Comparison of ENCODE assay signal across 1 cellular context in the genomic region with DNA sequence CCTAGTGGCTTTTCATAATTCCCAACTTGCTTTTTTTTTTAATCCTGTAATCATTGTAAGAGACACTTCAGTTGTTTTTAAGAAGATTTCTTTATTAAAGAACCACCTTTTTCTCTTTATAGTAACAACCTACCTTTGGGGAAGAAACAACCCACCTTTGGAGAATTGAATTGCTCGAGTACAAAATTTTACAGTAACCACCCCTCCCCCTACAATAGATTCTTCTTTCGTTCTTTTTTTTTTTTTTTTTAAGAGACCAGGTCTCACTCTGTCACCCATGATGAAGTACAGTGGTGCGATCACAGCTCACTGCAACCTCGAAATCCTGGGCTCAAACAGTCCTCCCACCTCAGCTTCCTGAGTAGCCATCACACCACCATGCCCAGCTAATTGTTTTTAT.
TF ChIP-seq lines count a peak whose summit lies in the region.

No MANE protein-coding gene starts in this region.

TF ChIP-seq in SK-N-SH, 30 proteins besides CTCF, POLR2A, EP300 and RAD21 (continued from another document):
- TF ChIP-seq, protein P1, sequence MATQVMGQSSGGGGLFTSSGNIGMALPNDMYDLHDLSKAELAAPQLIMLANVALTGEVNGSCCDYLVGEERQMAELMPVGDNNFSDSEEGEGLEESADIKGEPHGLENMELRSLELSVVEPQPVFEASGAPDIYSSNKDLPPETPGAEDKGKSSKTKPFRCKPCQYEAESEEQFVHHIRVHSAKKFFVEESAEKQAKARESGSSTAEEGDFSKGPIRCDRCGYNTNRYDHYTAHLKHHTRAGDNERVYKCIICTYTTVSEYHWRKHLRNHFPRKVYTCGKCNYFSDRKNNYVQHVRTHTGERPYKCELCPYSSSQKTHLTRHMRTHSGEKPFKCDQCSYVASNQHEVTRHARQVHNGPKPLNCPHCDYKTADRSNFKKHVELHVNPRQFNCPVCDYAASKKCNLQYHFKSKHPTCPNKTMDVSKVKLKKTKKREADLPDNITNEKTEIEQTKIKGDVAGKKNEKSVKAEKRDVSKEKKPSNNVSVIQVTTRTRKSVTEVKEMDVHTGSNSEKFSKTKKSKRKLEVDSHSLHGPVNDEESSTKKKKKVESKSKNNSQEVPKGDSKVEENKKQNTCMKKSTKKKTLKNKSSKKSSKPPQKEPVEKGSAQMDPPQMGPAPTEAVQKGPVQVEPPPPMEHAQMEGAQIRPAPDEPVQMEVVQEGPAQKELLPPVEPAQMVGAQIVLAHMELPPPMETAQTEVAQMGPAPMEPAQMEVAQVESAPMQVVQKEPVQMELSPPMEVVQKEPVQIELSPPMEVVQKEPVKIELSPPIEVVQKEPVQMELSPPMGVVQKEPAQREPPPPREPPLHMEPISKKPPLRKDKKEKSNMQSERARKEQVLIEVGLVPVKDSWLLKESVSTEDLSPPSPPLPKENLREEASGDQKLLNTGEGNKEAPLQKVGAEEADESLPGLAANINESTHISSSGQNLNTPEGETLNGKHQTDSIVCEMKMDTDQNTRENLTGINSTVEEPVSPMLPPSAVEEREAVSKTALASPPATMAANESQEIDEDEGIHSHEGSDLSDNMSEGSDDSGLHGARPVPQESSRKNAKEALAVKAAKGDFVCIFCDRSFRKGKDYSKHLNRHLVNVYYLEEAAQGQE (IDR thresholded peaks at IDR 0.05; ENCODE audit: low read depth, low read length), result no peak
- TF ChIP-seq RFX5 (IDR thresholded peaks at IDR 0.05; ENCODE audit: low read length), result no peak
- no peak for TF ChIP-seq FOXM1 (IDR thresholded peaks at IDR 0.05; ENCODE audit: low read depth)
- TF ChIP-seq, protein P2, sequence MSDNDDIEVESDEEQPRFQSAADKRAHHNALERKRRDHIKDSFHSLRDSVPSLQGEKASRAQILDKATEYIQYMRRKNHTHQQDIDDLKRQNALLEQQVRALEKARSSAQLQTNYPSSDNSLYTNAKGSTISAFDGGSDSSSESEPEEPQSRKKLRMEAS (IDR thresholded peaks at IDR 0.05; ENCODE audit: low read depth), result no peak
- no peak for TF ChIP-seq TAF1 (IDR thresholded peaks at IDR 0.05; ENCODE audit: borderline replicate concordance, low read depth, low read length)
- TF ChIP-seq EZH2phosphoT487 (IDR thresholded peaks at IDR 0.05; ENCODE audit: borderline replicate concordance, low read depth), result no peak
- no peak for TF ChIP-seq MXI1 (IDR thresholded peaks at IDR 0.05; ENCODE audit: low read depth, low read length)
- no peak for TF ChIP-seq TCF12 (IDR thresholded peaks at IDR 0.05)
- TF ChIP-seq, protein P3, sequence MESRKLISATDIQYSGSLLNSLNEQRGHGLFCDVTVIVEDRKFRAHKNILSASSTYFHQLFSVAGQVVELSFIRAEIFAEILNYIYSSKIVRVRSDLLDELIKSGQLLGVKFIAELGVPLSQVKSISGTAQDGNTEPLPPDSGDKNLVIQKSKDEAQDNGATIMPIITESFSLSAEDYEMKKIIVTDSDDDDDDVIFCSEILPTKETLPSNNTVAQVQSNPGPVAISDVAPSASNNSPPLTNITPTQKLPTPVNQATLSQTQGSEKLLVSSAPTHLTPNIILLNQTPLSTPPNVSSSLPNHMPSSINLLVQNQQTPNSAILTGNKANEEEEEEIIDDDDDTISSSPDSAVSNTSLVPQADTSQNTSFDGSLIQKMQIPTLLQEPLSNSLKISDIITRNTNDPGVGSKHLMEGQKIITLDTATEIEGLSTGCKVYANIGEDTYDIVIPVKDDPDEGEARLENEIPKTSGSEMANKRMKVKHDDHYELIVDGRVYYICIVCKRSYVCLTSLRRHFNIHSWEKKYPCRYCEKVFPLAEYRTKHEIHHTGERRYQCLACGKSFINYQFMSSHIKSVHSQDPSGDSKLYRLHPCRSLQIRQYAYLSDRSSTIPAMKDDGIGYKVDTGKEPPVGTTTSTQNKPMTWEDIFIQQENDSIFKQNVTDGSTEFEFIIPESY (IDR thresholded peaks at IDR 0.05; ENCODE audit: borderline replicate concordance, low read depth), result no peak
- TF ChIP-seq SMC3 (IDR thresholded peaks at IDR 0.05; ENCODE audit: low read depth, low read length), result no peak
- no peak for TF ChIP-seq RXRA (IDR thresholded peaks at IDR 0.05; ENCODE audit: borderline replicate concordance, low read depth)
- TF ChIP-seq, protein P4, sequence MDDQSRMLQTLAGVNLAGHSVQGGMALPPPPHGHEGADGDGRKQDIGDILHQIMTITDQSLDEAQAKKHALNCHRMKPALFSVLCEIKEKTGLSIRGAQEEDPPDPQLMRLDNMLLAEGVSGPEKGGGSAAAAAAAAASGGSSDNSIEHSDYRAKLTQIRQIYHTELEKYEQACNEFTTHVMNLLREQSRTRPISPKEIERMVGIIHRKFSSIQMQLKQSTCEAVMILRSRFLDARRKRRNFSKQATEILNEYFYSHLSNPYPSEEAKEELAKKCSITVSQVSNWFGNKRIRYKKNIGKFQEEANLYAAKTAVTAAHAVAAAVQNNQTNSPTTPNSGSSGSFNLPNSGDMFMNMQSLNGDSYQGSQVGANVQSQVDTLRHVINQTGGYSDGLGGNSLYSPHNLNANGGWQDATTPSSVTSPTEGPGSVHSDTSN (IDR thresholded peaks at IDR 0.05), result no peak
- TF ChIP-seq GABPA (IDR thresholded peaks at IDR 0.05; ENCODE audit: low read depth), result no peak
- TF ChIP-seq, protein P5, sequence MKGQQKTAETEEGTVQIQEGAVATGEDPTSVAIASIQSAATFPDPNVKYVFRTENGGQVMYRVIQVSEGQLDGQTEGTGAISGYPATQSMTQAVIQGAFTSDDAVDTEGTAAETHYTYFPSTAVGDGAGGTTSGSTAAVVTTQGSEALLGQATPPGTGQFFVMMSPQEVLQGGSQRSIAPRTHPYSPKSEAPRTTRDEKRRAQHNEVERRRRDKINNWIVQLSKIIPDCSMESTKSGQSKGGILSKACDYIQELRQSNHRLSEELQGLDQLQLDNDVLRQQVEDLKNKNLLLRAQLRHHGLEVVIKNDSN (IDR thresholded peaks at IDR 0.05; ENCODE audit: borderline replicate concordance, low read depth), result no peak
